In genomic region chr7:99839560-99840011, GRCh38 we compare ENCODE assay signal across 15 cellular contexts. TPM values are rescaled to one million over a fixed set of nuclear protein-coding genes. Genes with fewer than 3 reads are reported as not detected.
DNase-seq lines count a peak whose midpoint lies in the region; ATAC-seq, FAIRE-seq and TF ChIP-seq lines count a peak whose summit lies in the region.
"Had no signal": no experiment of that assay in that cellular context is flagged by ENCODE, and none has a peak within 500 bp of the region (broad histone marks: within the 10 kb centered on the region; RNA-seq: fewer than 3 reads in every experiment).

No MANE protein-coding gene starts in this region.

- H3K27ac ChIP-seq in HUES48 (ENCODE audit: low read depth, low read length) (peak overlapping the region; percentile 79), K562 (ENCODE audit: extremely low read depth, low read depth, low read length) (no peak overlapping the region), mucosa of rectum (ENCODE audit: low read depth in 2 of 2, low read length in 2 of 2) (peak overlapping the region; percentile 52 to 81)
- H3K27ac ChIP-seq: brain microvascular endothelial cell had no signal

- no peak for ATAC-seq in K562
- no peak for ATAC-seq in GM19467 (IDR thresholded peaks at IDR 0.05; ENCODE audit: unreplicated experiment)
- no peak for ATAC-seq in GM19452 (IDR thresholded peaks at IDR 0.05; ENCODE audit: unreplicated experiment)

- POLR2A ChIA-PET in K562 (lab: Yijun Ruan, JAX): interaction anchor here (0.6 to 3.3 kb wide), 7 partner anchors 9 to 541 kb away, joined by 3 to 15 read pairs (median 3); no protein-coding TSS in a partner anchor

- DNase-seq in NCI-H2081 (lab: John Stamatoyannopoulos, UW) (peak; percentile 58 to 86), K562 (ENCODE audit: extremely low read depth in 1 of 4, low spot score in 3 of 4) (no peak), GM20000 (ENCODE audit: low spot score) (no peak), progenitor cell of endocrine pancreas (ENCODE audit: low spot score, unreplicated experiment) (no peak)
- DNase-seq: activated CD4-positive, alpha-beta T cell treated with anti-CD3 and anti-CD28 coated beads for 1 hour; brain microvascular endothelial cell; hippocampal formation; stimulated activated CD4-positive, alpha-beta T cell treated with anti-CD3 and anti-CD28 coated beads, Interleukin-4, amount 100 ng/mL, for 1 hour had no signal

- H3K4me2 ChIP-seq in K562 (ENCODE audit: insufficient read depth, low read length): no peak overlapping the region

- H3K36me3 Mint-ChIP-seq in progenitor cell of endocrine pancreas (ENCODE audit: insufficient read depth): no peaks in the 10 kb centered on the region
- H3K36me3 Mint-ChIP-seq: mesothelial cell of epicardium had no signal

- no peaks in the 10 kb centered on the region for H3K79me2 ChIP-seq in K562 (ENCODE audit: control insufficient read depth, insufficient read depth, low read length)

- no peak for TF ChIP-seq RAD21 in K562 (CRISPR knock-in tag; conservative IDR thresholded peaks at IDR 0.05 in 1 of 2, IDR thresholded peaks at IDR 0.05 in 1 of 2)

- H3K4me1 ChIP-seq in HUES48 (ENCODE audit: control insufficient read depth, insufficient read depth, low read length) (peaks cover 52% of the 10 kb centered on the region), K562 (replicated peaks in 1 of 2; ENCODE audit: control insufficient read depth in 2 of 2, insufficient read depth in 2 of 2, low read length in 2 of 2) (peaks cover under 1 to 37% of the 10 kb centered on the region in 2 experiments; a peak in 4 of 5 replicates), mucosa of rectum (ENCODE audit: control insufficient read depth in 2 of 2, insufficient read depth in 2 of 2, low read length in 2 of 2) (peaks cover 6 to 18% of the 10 kb centered on the region in 2 donors)

- H3K4me1 Mint-ChIP-seq in progenitor cell of endocrine pancreas (ENCODE audit: low read depth): peaks cover 12% of the 10 kb centered on the region

- WGBS in K562 (ENCODE audit: insufficient coverage, low coverage, missing lambda C conversion rate): 29% methylated on average over 5 of the region's 5 CpGs

- no peaks in the 10 kb centered on the region for H3K27me3 Mint-ChIP-seq in progenitor cell of endocrine pancreas

- H3K9me3 ChIP-seq in HUES48 (ENCODE audit: control insufficient read depth, insufficient read depth, low read length) (no peaks in the 10 kb centered on the region), K562 (replicated peaks; ENCODE audit: control insufficient read depth, insufficient read depth, low read depth, low read length) (no peaks in the 10 kb centered on the region), mucosa of rectum (ENCODE audit: control insufficient read depth in 2 of 2, low read length in 2 of 2) (no peaks in the 10 kb centered on the region)

- H3K4me3 ChIP-seq in HUES48 (ENCODE audit: low read depth, low read length) (peak overlapping the region; percentile 22; the same call in 1 of the 2 replicates), K562 (no peak overlapping the region), mucosa of rectum (ENCODE audit: low read length in 2 of 2) (peak overlapping the region; percentile 55 to 58)

- FAIRE-seq in K562 (lab: Jason Lieb, UNC): no peak

- in situ Hi-C loops in K562 (cut with MboI): loop anchor here (5.0 kb wide), 1 partner anchor 52 kb away; no protein-coding TSS in a partner anchor

- no peak for TF ChIP-seq POLR2A in K562 (conservative IDR thresholded peaks at IDR 0.05)

- no TSS peak for BruUV-seq in K562 (replicated peaks; lab: Mats Ljungman, UMichigan)

- no peaks in the 10 kb centered on the region for H3K9me3 Mint-ChIP-seq in progenitor cell of endocrine pancreas (ENCODE audit: low read depth)
- H3K9me3 Mint-ChIP-seq: mesothelial cell of epicardium had no signal

- intact Hi-C loops in K562 (cut with micrococcal nuclease): no loop called here

- no peak for TF ChIP-seq EP300 in K562 (IDR thresholded peaks at IDR 0.05; ENCODE audit: low read length)

- no peaks in the 10 kb centered on the region for H3K9me1 ChIP-seq in K562 (ENCODE audit: control insufficient read depth, insufficient read depth, low read length)

- H3K9ac ChIP-seq in HUES48 (ENCODE audit: low read depth, low read length) (no peak overlapping the region), K562 (ENCODE audit: insufficient read depth in 1 of 2, low read depth in 2 of 2, low read length in 2 of 2) (no peak overlapping the region), mucosa of rectum (ENCODE audit: low read depth in 1 of 2, low read length in 2 of 2) (peak overlapping the region in 1 of 2 donors; percentile 51)

- H3K4me3 Mint-ChIP-seq in progenitor cell of endocrine pancreas (ENCODE audit: low read depth): no peak overlapping the region
- H3K4me3 Mint-ChIP-seq: mesothelial cell of epicardium had no signal

- H3K27ac Mint-ChIP-seq in progenitor cell of endocrine pancreas: no peak overlapping the region
- H3K27ac Mint-ChIP-seq: mesothelial cell of epicardium had no signal

- 0 out of 2 replicates have a peak overlapping the region, but pooled peaks have one; percentile 3 for H2AFZ ChIP-seq in K562 (ENCODE audit: low read depth, low read length)

- no peaks in the 10 kb centered on the region for H4K20me1 ChIP-seq in K562 (replicated peaks; ENCODE audit: control insufficient read depth, insufficient read depth, low read length)

- H3K27me3 ChIP-seq in HUES48 (ENCODE audit: control insufficient read depth, insufficient read depth, low read length): no peaks in the 10 kb centered on the region
- no peaks in the 10 kb centered on the region for H3K27me3 ChIP-seq in K562 (ENCODE audit: control insufficient read depth in 2 of 2, insufficient read depth in 2 of 2, low read length in 2 of 2)
- H3K27me3 ChIP-seq in mucosa of rectum (ENCODE audit: control insufficient read depth in 2 of 2, insufficient read depth in 2 of 2, low read length in 2 of 2): no peaks in the 10 kb centered on the region

- H3K36me3 ChIP-seq in HUES48 (ENCODE audit: control insufficient read depth, insufficient read depth, low read length): no peaks in the 10 kb centered on the region
- no peaks in the 10 kb centered on the region for H3K36me3 ChIP-seq in K562 (ENCODE audit: control insufficient read depth, insufficient read depth, low read length)
- no peaks in the 10 kb centered on the region for H3K36me3 ChIP-seq in mucosa of rectum (ENCODE audit: control insufficient read depth in 2 of 2, insufficient read depth in 2 of 2, low read length in 2 of 2)
- H3K36me3 ChIP-seq: brain microvascular endothelial cell had no signal

- TF ChIP-seq CTCF in K562 (IDR thresholded peaks at IDR 0.05 in 2 of 3, conservative IDR thresholded peaks at IDR 0.05 in 1 of 3; ENCODE audit: insufficient read depth in 2 of 3, low read depth in 1 of 3, low read length in 3 of 3): no peak
- TF ChIP-seq CTCF in GM20000 (IDR thresholded peaks at IDR 0.05; ENCODE audit: extremely low read depth, missing control alignments): no peak
- TF ChIP-seq CTCF in progenitor cell of endocrine pancreas (IDR thresholded peaks at IDR 0.05; ENCODE audit: unreplicated experiment): no peak

- CTCF ChIA-PET in K562 (lab: Yijun Ruan, JAX; ENCODE audit: low intra/inter-chr PET ratio): interaction anchor here (2.5 kb wide), 1 partner anchor 207 kb away, joined by 5 read pairs; no protein-coding TSS in a partner anchor

RNA-seq across cellular contexts. Expression of gene CYP3A43, which starts 11.8 kb away (rescaled TPM):
- not detected in 2 replicates for total RNA-seq in K562 (2011; cell fraction: chromatin; rRNA removed; ENCODE audit: low replicate concordance)
- not detected in 2 replicates for total RNA-seq in K562 (2011; cell fraction: nucleolus; rRNA removed)
- not detected in 2 replicates for total RNA-seq in K562 (2011; cell fraction: nucleoplasm; rRNA removed)
- not detected in 2 replicates for total RNA-seq in K562 (2014; rRNA removed)
- not detected in 2 replicates for total RNA-seq in K562 (2014; rRNA removed; fragmentation: Illumina TruSeq; extraction: Trizol)
- not detected in 2 replicates for total RNA-seq in K562 (2015; rRNA removed; fragmentation: Illumina TruSeq; extraction: Trizol)
- total RNA-seq in K562 (2021): not detected in 2 replicates
- polyA plus RNA-seq in K562 (2011; rRNA removed): 0.05 TPM in 1 of 2 replicates, not detected in the other
- polyA plus RNA-seq in K562 (2011; cell fraction: cytosol; rRNA removed): 0.12 TPM in 1 of 2 replicates, not detected in the other
- polyA plus RNA-seq in K562 (2011; cell fraction: nucleus; rRNA removed): 0.13 TPM in 1 of 2 replicates, not detected in the other
- 0.11 TPM in 1 of 2 replicates, not detected in the other for polyA plus RNA-seq in K562 (2012)
- not detected in 2 replicates for polyA plus RNA-seq in K562 (2014; fragmentation: Illumina TruSeq; extraction: Trizol)
- polyA plus RNA-seq in K562 (2014; fragmentation: Nextera tagmentation; extraction: Ambion mirVana): not detected
- polyA plus RNA-seq in K562 (2014; rRNA removed): not detected in 2 replicates
- polyA minus RNA-seq in K562 (2011; rRNA and poly(A)+ RNA removed): not detected in 2 replicates
- not detected in 2 replicates for polyA minus RNA-seq in K562 (2011; cell fraction: cytosol; rRNA and poly(A)+ RNA removed)
- polyA minus RNA-seq in K562 (2011; cell fraction: nucleus; rRNA and poly(A)+ RNA removed): not detected in 2 replicates
- not detected in 2 replicates for total RNA-seq in progenitor cell of endocrine pancreas
- total RNA-seq: H4, mesothelial cell of epicardium, pulmonary artery endothelial cell had no signal

RNA-seq across cellular contexts. Expression of gene OR2AE1, which starts 37.2 kb away (rescaled TPM):
- 0.39 TPM in 1 of 2 replicates, not detected in the other for total RNA-seq in K562 (2011; cell fraction: chromatin; rRNA removed; ENCODE audit: low replicate concordance)
- not detected in 2 replicates for total RNA-seq in K562 (2011; cell fraction: nucleolus; rRNA removed)
- 0.88 and 2.0 TPM in 2 replicates for total RNA-seq in K562 (2011; cell fraction: nucleoplasm; rRNA removed)
- total RNA-seq in K562 (2014; rRNA removed): 0.27 TPM in 1 of 2 replicates, not detected in the other
- not detected in 2 replicates for total RNA-seq in K562 (2014; rRNA removed; fragmentation: Illumina TruSeq; extraction: Trizol)
- not detected in 2 replicates for total RNA-seq in K562 (2015; rRNA removed; fragmentation: Illumina TruSeq; extraction: Trizol)
- total RNA-seq in K562 (2021): not detected in 2 replicates
- polyA plus RNA-seq in K562 (2011; rRNA removed): not detected in 2 replicates
- not detected in 2 replicates for polyA plus RNA-seq in K562 (2011; cell fraction: cytosol; rRNA removed)
- not detected in 2 replicates for polyA plus RNA-seq in K562 (2011; cell fraction: nucleus; rRNA removed)
- not detected in 2 replicates for polyA plus RNA-seq in K562 (2012)
- polyA plus RNA-seq in K562 (2014; fragmentation: Illumina TruSeq; extraction: Trizol): not detected in 2 replicates
- polyA plus RNA-seq in K562 (2014; fragmentation: Nextera tagmentation; extraction: Ambion mirVana): not detected
- not detected in 2 replicates for polyA plus RNA-seq in K562 (2014; rRNA removed)
- polyA minus RNA-seq in K562 (2011; rRNA and poly(A)+ RNA removed): 0.70 TPM in 1 of 2 replicates, not detected in the other
- polyA minus RNA-seq in K562 (2011; cell fraction: cytosol; rRNA and poly(A)+ RNA removed): not detected in 2 replicates
- 0.44 TPM in 1 of 2 replicates, not detected in the other for polyA minus RNA-seq in K562 (2011; cell fraction: nucleus; rRNA and poly(A)+ RNA removed)
- not detected in 2 replicates for total RNA-seq in progenitor cell of endocrine pancreas
- total RNA-seq: H4 had no signal

RNA-seq across cellular contexts. Expression of gene CYP3A4, which starts 55.6 kb away (rescaled TPM):
- not detected in 2 replicates for total RNA-seq in K562 (2011; cell fraction: chromatin; rRNA removed; ENCODE audit: low replicate concordance)
- total RNA-seq in K562 (2011; cell fraction: nucleolus; rRNA removed): not detected in 2 replicates
- total RNA-seq in K562 (2011; cell fraction: nucleoplasm; rRNA removed): not detected in 2 replicates
- total RNA-seq in K562 (2014; rRNA removed): not detected in 2 replicates
- total RNA-seq in K562 (2014; rRNA removed; fragmentation: Illumina TruSeq; extraction: Trizol): not detected in 2 replicates
- total RNA-seq in K562 (2015; rRNA removed; fragmentation: Illumina TruSeq; extraction: Trizol): not detected in 2 replicates
- 0.07 and 0.18 TPM in 2 replicates for total RNA-seq in K562 (2021)
- polyA plus RNA-seq in K562 (2011; rRNA removed): not detected in 2 replicates
- polyA plus RNA-seq in K562 (2011; cell fraction: cytosol; rRNA removed): not detected in 2 replicates
- not detected in 2 replicates for polyA plus RNA-seq in K562 (2011; cell fraction: nucleus; rRNA removed)
- polyA plus RNA-seq in K562 (2012): not detected in 2 replicates
- not detected in 2 replicates for polyA plus RNA-seq in K562 (2014; fragmentation: Illumina TruSeq; extraction: Trizol)
- polyA plus RNA-seq in K562 (2014; fragmentation: Nextera tagmentation; extraction: Ambion mirVana): under 1 TPM in 1 of 2 experiments, not detected in 1; 0.08 TPM
- not detected in 2 replicates for polyA plus RNA-seq in K562 (2014; rRNA removed)
- not detected in 2 replicates for polyA minus RNA-seq in K562 (2011; rRNA and poly(A)+ RNA removed)
- not detected in 2 replicates for polyA minus RNA-seq in K562 (2011; cell fraction: cytosol; rRNA and poly(A)+ RNA removed)
- not detected in 2 replicates for polyA minus RNA-seq in K562 (2011; cell fraction: nucleus; rRNA and poly(A)+ RNA removed)
- total RNA-seq in progenitor cell of endocrine pancreas: not detected in 2 replicates
- total RNA-seq: H4, mesothelial cell of epicardium, pulmonary artery endothelial cell had no signal

Comparison
In these comparisons a context has a peak if more than half of its experiments do, and no peak if none do; other contexts are left out.
1. DNase-seq: peak in NCI-H2081 (2 of 2); none in K562 (0 of 4), GM20000 (single experiment) and progenitor cell of endocrine pancreas (single experiment).